7 cellular contexts compared by ENCODE assay signal in the genomic region with DNA sequence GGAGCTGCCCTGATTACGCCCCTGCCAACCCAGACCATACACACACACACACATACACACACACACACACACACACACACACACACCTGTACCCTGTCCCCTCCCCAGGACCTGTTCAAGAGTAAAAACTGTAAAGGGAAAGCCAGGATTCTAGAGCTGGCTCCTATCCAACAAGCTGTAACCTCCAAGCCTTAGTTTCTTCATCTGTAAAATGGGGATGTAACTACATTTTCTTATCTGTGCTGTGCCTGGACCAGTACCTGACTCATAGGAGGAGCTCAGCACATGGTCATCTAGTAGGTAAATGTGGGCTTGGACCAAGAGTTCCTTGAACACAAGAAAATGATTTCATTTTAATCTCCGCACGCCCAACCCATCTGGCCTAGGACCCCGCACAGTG.
"Had no signal": no experiment of that assay in that cellular context is flagged by ENCODE, and none has a peak within 500 bp of the region (broad histone marks: within the 10 kb centered on the region; RNA-seq: fewer than 3 reads in every experiment).

No MANE protein-coding gene starts in this region.

- H3K9me3 ChIP-seq: colonic mucosa, right atrium auricular region, testis, tibial nerve had no signal

- H3K27ac ChIP-seq: colonic mucosa, foreskin keratinocyte, hepatocyte, testis had no signal

- H2AFZ ChIP-seq: hepatocyte had no signal

- H3K4me2 ChIP-seq: hepatocyte had no signal

- DNase-seq: foreskin keratinocyte had no signal

- H3K27me3 ChIP-seq: colonic mucosa, foreskin keratinocyte, hepatocyte, right atrium auricular region, testis, tibial nerve had no signal

- H3K4me3 ChIP-seq: colonic mucosa, hepatocyte, lung, right atrium auricular region, testis, tibial nerve had no signal

- H3K36me3 ChIP-seq: colonic mucosa had no signal
